In genomic region chr2:72427022-72427861, GRCh38 we compare ENCODE assay signal across 16 cellular contexts.
DNase-seq lines count a peak whose midpoint lies in the region; ATAC-seq and TF ChIP-seq lines count a peak whose summit lies in the region.
"Had no signal": no experiment of that assay in that cellular context is flagged by ENCODE, and none has a peak within 500 bp of the region (broad histone marks: within the 10 kb centered on the region; RNA-seq: fewer than 3 reads in every experiment).

No MANE protein-coding gene starts in this region.

- H3K27me3 ChIP-seq in heart left ventricle, result no peaks in the 10 kb centered on the region
- H3K27me3 ChIP-seq in gastroesophageal sphincter, result no peaks in the 10 kb centered on the region
- H3K27me3 ChIP-seq: BLaER1 treated with 17β-estradiol and CSF1 and Interleukin-3, amounts not matched to agents 10 nM and 100 nM had no signal

- H3K4me3 ChIP-seq in heart left ventricle (no peak overlapping the region), gastroesophageal sphincter (no peak overlapping the region)
- H3K4me3 ChIP-seq: BLaER1 treated with 17β-estradiol and CSF1 and Interleukin-3, amounts not matched to agents 10 nM and 100 nM; GM23338 had no signal

- no peak for TF ChIP-seq POLR2A in heart left ventricle (IDR thresholded peaks at IDR 0.05)
- TF ChIP-seq POLR2A in gastroesophageal sphincter (IDR thresholded peaks at IDR 0.05), result no peak

- 94 to 97% (median 95%) methylated on average over 8 to 15 of the region's 15 CpGs for WGBS in heart left ventricle, 4 donors
- WGBS in gastroesophageal sphincter (ENCODE audit: low coverage in 1 of 2), 2 donors, result 100% methylated on average over 1 of the region's 15 CpGs; no CpG with 5 or more reads in 1 of the 2 donors

- H3K9me3 ChIP-seq in heart left ventricle (peaks cover 0 to 2% (median 0%) of the 10 kb centered on the region in 12 donors), gastroesophageal sphincter (no peaks in the 10 kb centered on the region)

- peaks cover 0 to 3% (median 0%) of the 10 kb centered on the region in 9 donors for H3K36me3 ChIP-seq in heart left ventricle
- no peaks in the 10 kb centered on the region for H3K36me3 ChIP-seq in gastroesophageal sphincter
- H3K36me3 ChIP-seq: BLaER1 treated with 17β-estradiol and CSF1 and Interleukin-3, amounts not matched to agents 10 nM and 100 nM had no signal

- H3K4me1 ChIP-seq in heart left ventricle, result no peaks in the 10 kb centered on the region
- H3K4me1 ChIP-seq in gastroesophageal sphincter, result no peaks in the 10 kb centered on the region
- H3K4me1 ChIP-seq: BLaER1 treated with 17β-estradiol and CSF1 and Interleukin-3, amounts not matched to agents 10 nM and 100 nM had no signal

- TF ChIP-seq CTCF in heart left ventricle (IDR thresholded peaks at IDR 0.05) (no peak), gastroesophageal sphincter (IDR thresholded peaks at IDR 0.05) (no peak), omental fat pad (IDR thresholded peaks at IDR 0.05) (no peak), GM20000 (IDR thresholded peaks at IDR 0.05; ENCODE audit: extremely low read depth, missing control alignments) (no peak)

- DNase-seq in heart left ventricle, result no peak
- DNase-seq in left cardiac atrium, result no peak
- DNase-seq in omental fat pad (ENCODE audit: low spot score), result no peak
- DNase-seq in activated T-cell treated with anti-CD3 and anti-CD28 coated beads for 4 hours, result no peak
- no peak for DNase-seq in GM20000 (ENCODE audit: low spot score)
- no peak for DNase-seq in AG08395 (ENCODE audit: low spot score)
- DNase-seq: CD8-positive, alpha-beta memory T cell; KBM-7; NCI-H187 treated with DMSO at 0.1 percent for 48 hours; NCI-H226; NCI-H524; NCI-H82; SIG-M5 had no signal

- no peak overlapping the region for H3K27ac ChIP-seq in heart left ventricle
- H3K27ac ChIP-seq in gastroesophageal sphincter, result no peak overlapping the region
- H3K27ac ChIP-seq: BLaER1 treated with 17β-estradiol and CSF1 and Interleukin-3, amounts not matched to agents 10 nM and 100 nM had no signal

- no peak for TF ChIP-seq EP300 in gastroesophageal sphincter (IDR thresholded peaks at IDR 0.05)

- ATAC-seq in heart left ventricle (peak in 3 of 4 donors; percentile 26 to 49 (median 33)), left cardiac atrium (no peak), gastroesophageal sphincter (peak; percentile 19), omental fat pad (ENCODE audit: low FRiP score) (peak; percentile 23)
- ATAC-seq: GM23338 had no signal

- intact Hi-C loops in heart left ventricle (cut with DNase I) (no loop called here), left cardiac atrium (cut with DNase I) (no loop called here)

Comparison
In these comparisons a context has a peak if more than half of its experiments do, and no peak if none do; other contexts are left out.
1. ATAC-seq: peak in heart left ventricle (3 of 4), gastroesophageal sphincter (single experiment) and omental fat pad (single experiment); none in left cardiac atrium (0 of 2).